ENCODE assay signal across 13 cellular contexts in the genomic region with DNA sequence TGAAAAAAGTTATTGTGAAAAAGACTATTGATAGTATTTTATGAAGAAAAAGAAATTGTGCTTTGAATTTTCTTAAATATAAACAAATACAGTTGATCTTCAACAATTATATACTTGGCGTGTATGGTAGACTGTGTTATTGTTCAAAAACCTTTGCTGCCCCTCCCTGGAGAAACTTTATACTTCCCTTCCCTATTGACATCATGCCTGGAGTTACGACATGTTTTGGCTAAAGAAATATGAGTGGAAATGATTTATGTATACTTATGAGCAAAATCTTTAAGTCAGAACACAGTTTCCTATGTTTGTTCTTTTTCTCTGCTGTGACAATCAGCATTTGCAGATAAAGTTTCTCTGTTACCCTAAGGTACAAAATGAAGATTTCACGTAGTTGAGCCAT.
DNase-seq lines count a peak whose midpoint lies in the region; ATAC-seq and TF ChIP-seq lines count a peak whose summit lies in the region.
"Had no signal": no experiment of that assay in that cellular context is flagged by ENCODE, and none has a peak within 500 bp of the region (broad histone marks: within the 10 kb centered on the region; RNA-seq: fewer than 3 reads in every experiment).

No MANE protein-coding gene starts in this region.

- TF ChIP-seq POLR2A in body of pancreas (IDR thresholded peaks at IDR 0.05) (no peak), uterus (IDR thresholded peaks at IDR 0.05) (no peak)

- WGBS in body of pancreas, 2 donors = 38 to 52% methylated on average over 3 of the region's 3 CpGs

- no peaks in the 10 kb centered on the region for H3K4me1 Mint-ChIP-seq in activated T-helper 17 cell treated with anti-CD3 and anti-CD28 coated beads, Interleukin-2, amount 50 U/mL, for 72 hours
- H3K4me1 Mint-ChIP-seq: activated B cell treated with CpG ODN at 0.5 μM for 24 hours had no signal

- no peak overlapping the region for H3K4me3 ChIP-seq in body of pancreas
- H3K4me3 ChIP-seq in uterus = no peak overlapping the region

- H3K9me3 Mint-ChIP-seq in activated T-helper 17 cell treated with anti-CD3 and anti-CD28 coated beads, Interleukin-2, amount 50 U/mL, for 72 hours = no peaks in the 10 kb centered on the region
- H3K9me3 Mint-ChIP-seq: activated B cell treated with CpG ODN at 0.5 μM for 24 hours; natural killer cell treated with Interleukin-12 subunit alpha and Interleukin-12 subunit beta and Interleukin-15 and Interleukin-18, amount 100 ng/mL, for 72 hours had no signal

- H3K36me3 Mint-ChIP-seq in activated T-helper 17 cell treated with anti-CD3 and anti-CD28 coated beads, Interleukin-2, amount 50 U/mL, for 72 hours (ENCODE audit: low read depth) = no peaks in the 10 kb centered on the region
- H3K36me3 Mint-ChIP-seq: natural killer cell treated with Interleukin-12 subunit alpha and Interleukin-12 subunit beta and Interleukin-15 and Interleukin-18, amount 100 ng/mL, for 72 hours had no signal

- ATAC-seq in Right ventricle myocardium inferior = peak; percentile 65
- ATAC-seq in body of pancreas = peak; percentile 56
- ATAC-seq in activated CD4-positive, CD25-positive, alpha-beta regulatory T cell treated with anti-CD3 and anti-CD28 coated beads, Interleukin-2, amount 50 U/mL, for 24 hours = no peak
- ATAC-seq in activated T-helper 17 cell treated with anti-CD3 and anti-CD28 coated beads, Interleukin-2, amount 50 U/mL, for 72 hours (replicated peaks) = no peak
- ATAC-seq: natural killer cell treated with Interleukin-12 subunit alpha and Interleukin-12 subunit beta and Interleukin-15 and Interleukin-18, amount 100 ng/mL, for 72 hours had no signal

- H3K27ac ChIP-seq in body of pancreas (no peak overlapping the region), uterus (peak overlapping the region; percentile 5 to 21)

- H3K27me3 Mint-ChIP-seq in activated T-helper 17 cell treated with anti-CD3 and anti-CD28 coated beads, Interleukin-2, amount 50 U/mL, for 72 hours = no peaks in the 10 kb centered on the region
- H3K27me3 Mint-ChIP-seq: activated B cell treated with CpG ODN at 0.5 μM for 24 hours; dendritic cell treated with granulocyte-macrophage colony-stimulating factor and Interleukin-4, amounts not matched to agents 40 ng/mL and 50 ng/mL, for 4 days; natural killer cell treated with Interleukin-12 subunit alpha and Interleukin-12 subunit beta and Interleukin-15 and Interleukin-18, amount 100 ng/mL, for 72 hours had no signal

- peak in 4 of 7 experiments; percentile 14 to 41 (median 22) for TF ChIP-seq CTCF in body of pancreas (IDR thresholded peaks at IDR 0.05)
- TF ChIP-seq CTCF in uterus (IDR thresholded peaks at IDR 0.05) = peak in 2 of 4 experiments; percentile 22 to 48

- no peak overlapping the region for H3K27ac Mint-ChIP-seq in activated T-helper 17 cell treated with anti-CD3 and anti-CD28 coated beads, Interleukin-2, amount 50 U/mL, for 72 hours
- H3K27ac Mint-ChIP-seq: activated B cell treated with CpG ODN at 0.5 μM for 24 hours; CD14-positive monocyte; dendritic cell treated with granulocyte-macrophage colony-stimulating factor and Interleukin-4, amounts not matched to agents 40 ng/mL and 50 ng/mL, for 4 days; natural killer cell treated with Interleukin-12 subunit alpha and Interleukin-12 subunit beta and Interleukin-15 and Interleukin-18, amount 100 ng/mL, for 72 hours had no signal

- H3K36me3 ChIP-seq in body of pancreas (replicated peaks in 1 of 2; ENCODE audit: insufficient read depth in 1 of 2, low read depth in 2 of 2) = no peaks in the 10 kb centered on the region
- no peaks in the 10 kb centered on the region for H3K36me3 ChIP-seq in uterus

- DNase-seq in Right ventricle myocardium inferior (ENCODE audit: missing footprints) = no peak
- DNase-seq in cardiac septum (ENCODE audit: low spot score) = no peak
- DNase-seq in body of pancreas = peak in 1 of 4 donors; percentile 13
- peak; percentile 12 for DNase-seq in iPS-NIHi11 (ENCODE audit: low spot score)
- DNase-seq in uterus = no peak
- no peak for DNase-seq in stimulated activated CD4-positive, alpha-beta T cell treated with anti-CD3 and anti-CD28 coated beads, Interleukin-4, amount 100 ng/mL, for 1 hour
- DNase-seq: activated B cell treated with CpG ODN at 0.5 μM for 24 hours, NCI-H1930 had no signal

- H3K4me1 ChIP-seq in body of pancreas (no peaks in the 10 kb centered on the region), uterus (no peaks in the 10 kb centered on the region)

- H3K27me3 ChIP-seq in body of pancreas (no peaks in the 10 kb centered on the region), uterus (no peaks in the 10 kb centered on the region)

- H3K9me3 ChIP-seq in body of pancreas (no peaks in the 10 kb centered on the region), uterus (no peaks in the 10 kb centered on the region)

- no peak overlapping the region for H3K4me3 Mint-ChIP-seq in activated T-helper 17 cell treated with anti-CD3 and anti-CD28 coated beads, Interleukin-2, amount 50 U/mL, for 72 hours
- H3K4me3 Mint-ChIP-seq: activated B cell treated with CpG ODN at 0.5 μM for 24 hours; CD14-positive monocyte; dendritic cell treated with granulocyte-macrophage colony-stimulating factor and Interleukin-4, amounts not matched to agents 40 ng/mL and 50 ng/mL, for 4 days; natural killer cell treated with Interleukin-12 subunit alpha and Interleukin-12 subunit beta and Interleukin-15 and Interleukin-18, amount 100 ng/mL, for 72 hours had no signal

- intact Hi-C loops in Right ventricle myocardium inferior (cut with DNase I) = no loop called here
- intact Hi-C loops in cardiac septum (cut with DNase I) = no loop called here
- intact Hi-C loops in body of pancreas (cut with DNase I) = no loop called here
- intact Hi-C loops in uterus (cut with DNase I; ENCODE audit: low total_unique reads) = no loop called here

Comparison
In these comparisons a context has a peak if more than half of its experiments do, and no peak if none do; other contexts are left out.
1. ATAC-seq: peak in Right ventricle myocardium inferior (single experiment) and body of pancreas (single experiment); none in activated CD4-positive, CD25-positive, alpha-beta regulatory T cell treated with anti-CD3 and anti-CD28 coated beads, Interleukin-2, amount 50 U/mL, for 24 hours (0 of 2) and activated T-helper 17 cell treated with anti-CD3 and anti-CD28 coated beads, Interleukin-2, amount 50 U/mL, for 72 hours (single experiment).
2. H3K27ac ChIP-seq: peak in uterus (2 of 2); none in body of pancreas (0 of 4).